In the genomic region with DNA sequence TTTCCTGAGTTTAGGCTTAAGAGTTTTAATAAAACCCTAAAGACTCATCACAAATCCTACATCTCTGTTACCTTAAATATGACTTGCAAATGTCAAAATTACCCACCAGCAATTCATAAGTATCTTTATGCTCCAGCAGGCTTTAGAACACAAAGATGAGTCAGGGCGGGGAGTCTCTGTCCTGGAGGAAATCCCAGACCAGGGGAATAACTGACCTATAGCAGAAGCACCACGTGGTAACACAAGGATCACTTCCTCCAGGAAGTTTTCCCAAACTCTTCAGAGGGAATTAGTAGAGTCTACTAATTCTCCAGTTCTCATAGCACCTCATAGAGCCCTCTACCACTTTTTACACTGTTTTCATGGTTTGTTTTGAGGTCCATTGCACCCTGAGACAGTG, we compare ENCODE assay signal across 22 cellular contexts.
A peak's percentile ranks its signal among the peaks of the same experiment; 100 is the strongest.
DNase-seq lines count a peak whose midpoint lies in the region; ATAC-seq lines count a peak whose summit lies in the region.
"Had no signal": no experiment of that assay in that cellular context is flagged by ENCODE, and none has a peak within 500 bp of the region (broad histone marks: within the 10 kb centered on the region; RNA-seq: fewer than 3 reads in every experiment).

No MANE protein-coding gene starts in this region.

- H3K36me3 Mint-ChIP-seq in activated T-helper 1 cell treated with anti-CD3 and anti-CD28 coated beads, Interleukin-12 subunit alpha, Interleukin-12 subunit beta, Interleukin-2, Interleukin-4 antibody, amounts not matched to agents 30 ng/mL and 10 ng/mL and 1 ng/mL, durations not matched to agents 14 hours and 24 hours and 36 hours (ENCODE audit: low read depth), result no peaks in the 10 kb centered on the region
- no peaks in the 10 kb centered on the region for H3K36me3 Mint-ChIP-seq in naive thymus-derived CD8-positive, alpha-beta T cell

- intact Hi-C loops in activated T-helper 1 cell treated with anti-CD3 and anti-CD28 coated beads, Interleukin-12 subunit alpha, Interleukin-12 subunit beta, Interleukin-2, Interleukin-4 antibody, amounts not matched to agents 30 ng/mL and 10 ng/mL and 1 ng/mL, durations not matched to agents 14 hours and 24 hours and 36 hours (cut with micrococcal nuclease), result no loop called here

- no peak for ATAC-seq in naive thymus-derived CD8-positive, alpha-beta T cell
- ATAC-seq in stimulated activated naive CD8-positive, alpha-beta T cell treated with anti-CD3 and anti-CD28 coated beads, Interleukin-15, Interleukin-2, amounts not matched to agents 100 U/mL and 50 U/mL, for 24 hours, result no peak
- ATAC-seq: activated naive CD8-positive, alpha-beta T cell treated with anti-CD3 and anti-CD28 coated beads, Interleukin-2, amount 50 U/mL, for 24 hours; left lobe of liver; mucosa of descending colon had no signal

- H3K4me1 ChIP-seq in muscle layer of duodenum (ENCODE audit: control insufficient read depth in 1 of 2, insufficient read depth in 2 of 2, low read length in 2 of 2), result peaks cover 0 to 52% of the 10 kb centered on the region in 2 donors
- H3K4me1 ChIP-seq: BLaER1 had no signal

- DNase-seq in A172 (ENCODE audit: low spot score) (peak; percentile 49), M059J (ENCODE audit: low read depth) (peak; percentile 76), dermis blood vessel endothelial cell (peak; percentile 43), dedifferentiated amniotic fluid mesenchymal stem cell (ENCODE audit: extremely low spot score) (no peak)
- DNase-seq in activated T-helper 1 cell treated with anti-CD3 and anti-CD28 coated beads, Interleukin-12 subunit alpha, Interleukin-12 subunit beta, Interleukin-2, Interleukin-4 antibody, amounts not matched to agents 30 ng/mL and 10 ng/mL and 1 ng/mL, durations not matched to agents 14 hours and 24 hours and 36 hours (ENCODE audit: low spot score), result no peak
- DNase-seq in naive thymus-derived CD8-positive, alpha-beta T cell, result no peak
- no peak for DNase-seq in stimulated activated naive CD8-positive, alpha-beta T cell treated with anti-CD3 and anti-CD28 coated beads, Interleukin-15, Interleukin-2, amounts not matched to agents 100 U/mL and 50 U/mL, for 24 hours
- DNase-seq: activated CD4-positive, alpha-beta T cell treated with anti-CD3 and anti-CD28 coated beads for 1 hour; activated naive CD8-positive, alpha-beta T cell treated with anti-CD3 and anti-CD28 coated beads, Interleukin-2, amount 50 U/mL, for 24 hours; dorsolateral prefrontal cortex; mucosa of descending colon; NCI-H1436; NCI-H2171 treated with DMSO at 0.1 percent for 48 hours; NCI-H748 treated with DMSO at 0.1 percent for 48 hours; nucleus accumbens; PC-9 had no signal

- POLR2A ChIA-PET in naive thymus-derived CD8-positive, alpha-beta T cell (lab: Charles Lee), result no interaction called here

- H3K4me3 Mint-ChIP-seq in activated T-helper 1 cell treated with anti-CD3 and anti-CD28 coated beads, Interleukin-12 subunit alpha, Interleukin-12 subunit beta, Interleukin-2, Interleukin-4 antibody, amounts not matched to agents 30 ng/mL and 10 ng/mL and 1 ng/mL, durations not matched to agents 14 hours and 24 hours and 36 hours, result no peak overlapping the region
- no peak overlapping the region for H3K4me3 Mint-ChIP-seq in naive thymus-derived CD8-positive, alpha-beta T cell
- H3K4me3 Mint-ChIP-seq: activated naive CD8-positive, alpha-beta T cell treated with anti-CD3 and anti-CD28 coated beads, Interleukin-2, amount 50 U/mL, for 24 hours had no signal

- no peaks in the 10 kb centered on the region for H3K9me3 Mint-ChIP-seq in activated T-helper 1 cell treated with anti-CD3 and anti-CD28 coated beads, Interleukin-12 subunit alpha, Interleukin-12 subunit beta, Interleukin-2, Interleukin-4 antibody, amounts not matched to agents 30 ng/mL and 10 ng/mL and 1 ng/mL, durations not matched to agents 14 hours and 24 hours and 36 hours
- H3K9me3 Mint-ChIP-seq in naive thymus-derived CD8-positive, alpha-beta T cell, result no peaks in the 10 kb centered on the region
- H3K9me3 Mint-ChIP-seq: activated naive CD8-positive, alpha-beta T cell treated with anti-CD3 and anti-CD28 coated beads, Interleukin-2, amount 50 U/mL, for 24 hours had no signal

- H3K9me3 ChIP-seq in muscle layer of duodenum (ENCODE audit: control insufficient read depth in 1 of 2, low read length in 2 of 2), result no peaks in the 10 kb centered on the region
- H3K9me3 ChIP-seq: BLaER1, mucosa of descending colon, tibial nerve had no signal

- H3K27ac ChIP-seq in muscle layer of duodenum (ENCODE audit: low read length), result peak overlapping the region; percentile 17
- H3K27ac ChIP-seq: 22Rv1, BLaER1, cardiac muscle cell, PC-9, tibial nerve had no signal

- no peaks in the 10 kb centered on the region for H3K4me1 Mint-ChIP-seq in activated T-helper 1 cell treated with anti-CD3 and anti-CD28 coated beads, Interleukin-12 subunit alpha, Interleukin-12 subunit beta, Interleukin-2, Interleukin-4 antibody, amounts not matched to agents 30 ng/mL and 10 ng/mL and 1 ng/mL, durations not matched to agents 14 hours and 24 hours and 36 hours (ENCODE audit: low read depth)
- no peaks in the 10 kb centered on the region for H3K4me1 Mint-ChIP-seq in naive thymus-derived CD8-positive, alpha-beta T cell
- H3K4me1 Mint-ChIP-seq: activated naive CD8-positive, alpha-beta T cell treated with anti-CD3 and anti-CD28 coated beads, Interleukin-2, amount 50 U/mL, for 24 hours had no signal

- H3K27me3 Mint-ChIP-seq in activated T-helper 1 cell treated with anti-CD3 and anti-CD28 coated beads, Interleukin-12 subunit alpha, Interleukin-12 subunit beta, Interleukin-2, Interleukin-4 antibody, amounts not matched to agents 30 ng/mL and 10 ng/mL and 1 ng/mL, durations not matched to agents 14 hours and 24 hours and 36 hours (ENCODE audit: insufficient read depth), result peaks cover 9% of the 10 kb centered on the region
- H3K27me3 Mint-ChIP-seq in naive thymus-derived CD8-positive, alpha-beta T cell, result peaks cover 2 to 16% (median 9%) of the 10 kb centered on the region in 5 donors

- H3K27me3 ChIP-seq in muscle layer of duodenum (ENCODE audit: low read depth, low read length), result no peaks in the 10 kb centered on the region
- H3K27me3 ChIP-seq: BLaER1, cardiac muscle cell, dorsolateral prefrontal cortex, tibial nerve had no signal

- no peak overlapping the region for H3K27ac Mint-ChIP-seq in activated T-helper 1 cell treated with anti-CD3 and anti-CD28 coated beads, Interleukin-12 subunit alpha, Interleukin-12 subunit beta, Interleukin-2, Interleukin-4 antibody, amounts not matched to agents 30 ng/mL and 10 ng/mL and 1 ng/mL, durations not matched to agents 14 hours and 24 hours and 36 hours
- no peak overlapping the region for H3K27ac Mint-ChIP-seq in naive thymus-derived CD8-positive, alpha-beta T cell
- H3K27ac Mint-ChIP-seq: activated naive CD8-positive, alpha-beta T cell treated with anti-CD3 and anti-CD28 coated beads, Interleukin-2, amount 50 U/mL, for 24 hours had no signal

- H3K36me3 ChIP-seq in muscle layer of duodenum (ENCODE audit: control insufficient read depth in 1 of 2, insufficient read depth in 2 of 2, low read length in 2 of 2), result peaks cover 6 to 14% of the 10 kb centered on the region in 2 donors
- H3K36me3 ChIP-seq: BLaER1, cardiac muscle cell had no signal

- no peak overlapping the region for H3K4me3 ChIP-seq in muscle layer of duodenum (ENCODE audit: low read depth in 1 of 2, low read length in 2 of 2)
- H3K4me3 ChIP-seq: BLaER1, cardiac muscle cell, dorsolateral prefrontal cortex, mucosa of descending colon, PC-9, tibial nerve had no signal

Comparison
In these comparisons a context has a peak if more than half of its experiments do, and no peak if none do; other contexts are left out.
1. DNase-seq: peak in A172 (single experiment), M059J (single experiment) and dermis blood vessel endothelial cell (single experiment); none in activated T-helper 1 cell treated with anti-CD3 and anti-CD28 coated beads, Interleukin-12 subunit alpha, Interleukin-12 subunit beta, Interleukin-2, Interleukin-4 antibody, amounts not matched to agents 30 ng/mL and 10 ng/mL and 1 ng/mL, durations not matched to agents 14 hours and 24 hours and 36 hours (single experiment), naive thymus-derived CD8-positive, alpha-beta T cell (0 of 10), dedifferentiated amniotic fluid mesenchymal stem cell (single experiment) and stimulated activated naive CD8-positive, alpha-beta T cell treated with anti-CD3 and anti-CD28 coated beads, Interleukin-15, Interleukin-2, amounts not matched to agents 100 U/mL and 50 U/mL, for 24 hours (single experiment).